Comparison of ENCODE assay signal across 15 cellular contexts in genomic region chrX:47723689-47724088, GRCh38.
DNase-seq lines count a peak whose midpoint lies in the region; ATAC-seq and TF ChIP-seq lines count a peak whose summit lies in the region.
"Had no signal": no experiment of that assay in that cellular context is flagged by ENCODE, and none has a peak within 500 bp of the region (broad histone marks: within the 10 kb centered on the region; RNA-seq: fewer than 3 reads in every experiment).

No MANE protein-coding gene starts in this region.

- no peak for TF ChIP-seq POLR2A in spleen (IDR thresholded peaks at IDR 0.05)

- no peak overlapping the region for H3K4me2 ChIP-seq in GM23338

- peaks cover 1% of the 10 kb centered on the region for H3K27me3 Mint-ChIP-seq in GM23338 (ENCODE audit: insufficient read depth, low read depth, poor library complexity)
- H3K27me3 Mint-ChIP-seq in activated CD8-positive, alpha-beta T cell treated with anti-CD3 and anti-CD28 coated beads for 36 hours: no peaks in the 10 kb centered on the region
- H3K27me3 Mint-ChIP-seq: type B pancreatic cell had no signal

- H3K4me3 ChIP-seq in GM23338: no peak overlapping the region
- H3K4me3 ChIP-seq in spleen: no peak overlapping the region
- H3K4me3 ChIP-seq: psoas muscle had no signal

- H3K4me1 ChIP-seq in GM23338 (ENCODE audit: insufficient read depth) (no peaks in the 10 kb centered on the region), spleen (no peaks in the 10 kb centered on the region)
- H3K4me1 ChIP-seq: psoas muscle had no signal

- no peaks in the 10 kb centered on the region for H3K9me2 ChIP-seq in GM23338 (ENCODE audit: insufficient read depth)

- no peaks in the 10 kb centered on the region for H3K27me3 ChIP-seq in GM23338 (ENCODE audit: insufficient read depth)
- peaks cover 0 to 5% (median 0%) of the 10 kb centered on the region in 7 donors for H3K27me3 ChIP-seq in spleen (replicated peaks in 1 of 7)

- no peaks in the 10 kb centered on the region for H4K20me1 ChIP-seq in GM23338 (replicated peaks; ENCODE audit: insufficient read depth)

- H3K27ac ChIP-seq in GM23338 (ENCODE audit: low read depth): no peak overlapping the region
- H3K27ac ChIP-seq in spleen: no peak overlapping the region
- H3K27ac ChIP-seq: psoas muscle had no signal

- no peak overlapping the region for H2AFZ ChIP-seq in GM23338

- H3K36me3 ChIP-seq in GM23338 (ENCODE audit: insufficient read depth) (no peaks in the 10 kb centered on the region), spleen (no peaks in the 10 kb centered on the region)

- H3K79me2 ChIP-seq in GM23338 (replicated peaks; ENCODE audit: insufficient read depth): no peaks in the 10 kb centered on the region

- no peak overlapping the region for H3K4me3 Mint-ChIP-seq in GM23338
- no peak overlapping the region for H3K4me3 Mint-ChIP-seq in activated CD8-positive, alpha-beta T cell treated with anti-CD3 and anti-CD28 coated beads for 36 hours
- H3K4me3 Mint-ChIP-seq: type B pancreatic cell had no signal

- no peaks in the 10 kb centered on the region for H3K36me3 Mint-ChIP-seq in GM23338 (ENCODE audit: low read depth)
- no peaks in the 10 kb centered on the region for H3K36me3 Mint-ChIP-seq in activated CD8-positive, alpha-beta T cell treated with anti-CD3 and anti-CD28 coated beads for 36 hours (ENCODE audit: low read depth)
- H3K36me3 Mint-ChIP-seq: type B pancreatic cell had no signal

- H3K4me1 Mint-ChIP-seq in GM23338: no peaks in the 10 kb centered on the region
- no peaks in the 10 kb centered on the region for H3K4me1 Mint-ChIP-seq in activated CD8-positive, alpha-beta T cell treated with anti-CD3 and anti-CD28 coated beads for 36 hours (ENCODE audit: low read depth)

- TF ChIP-seq CTCF in GM23338 (conservative IDR thresholded peaks at IDR 0.05; ENCODE audit: low read depth in 2 of 2): peak; percentile 42 to 73
- TF ChIP-seq CTCF in activated CD8-positive, alpha-beta T cell treated with anti-CD3 and anti-CD28 coated beads for 36 hours (IDR thresholded peaks at IDR 0.05): no peak
- no peak for TF ChIP-seq CTCF in spleen (IDR thresholded peaks at IDR 0.05 in 8 of 11, conservative IDR thresholded peaks at IDR 0.05 in 3 of 11)

- 75 to 94% (median 87%) methylated on average over 6 to 9 of the region's 9 CpGs for WGBS in spleen, 5 donors

- POLR2A ChIA-PET in activated CD8-positive, alpha-beta T cell treated with anti-CD3 and anti-CD28 coated beads for 36 hours (lab: Charles Lee): no interaction called here

- no peaks in the 10 kb centered on the region; the same call in 1 of the 3 replicates for H3K9me3 Mint-ChIP-seq in GM23338
- no peaks in the 10 kb centered on the region for H3K9me3 Mint-ChIP-seq in activated CD8-positive, alpha-beta T cell treated with anti-CD3 and anti-CD28 coated beads for 36 hours
- H3K9me3 Mint-ChIP-seq: type B pancreatic cell had no signal

- H3K9me3 ChIP-seq in spleen: peaks cover 0 to 13% (median 0%) of the 10 kb centered on the region in 8 donors

- no peak overlapping the region for H3K27ac Mint-ChIP-seq in GM23338
- no peak overlapping the region for H3K27ac Mint-ChIP-seq in activated CD8-positive, alpha-beta T cell treated with anti-CD3 and anti-CD28 coated beads for 36 hours
- H3K27ac Mint-ChIP-seq: type B pancreatic cell had no signal

- DNase-seq in NCI-H748 (lab: John Stamatoyannopoulos, UW; ENCODE audit: unreplicated experiment) (peak; percentile 1), NCI-H748 treated with DMSO at 0.1 percent for 48 hours (lab: John Stamatoyannopoulos, UW) (no peak), GM23338 (ENCODE audit: low spot score) (peak; percentile 37), spleen (peak; percentile 48), middle frontal gyrus (ENCODE audit: extremely low spot score, low spot score) (no peak)
- peak; percentile 43 for DNase-seq in activated CD8-positive, alpha-beta T cell treated with anti-CD3 and anti-CD28 coated beads for 36 hours
- DNase-seq: activated gamma-delta T cell; central memory CD4-positive, alpha-beta T cell; mesenchymal stem cell; NCI-H187; psoas muscle had no signal

- CTCF ChIA-PET in activated CD8-positive, alpha-beta T cell treated with anti-CD3 and anti-CD28 coated beads for 36 hours (lab: Charles Lee): no interaction called here

- H3F3A ChIP-seq in GM23338 (replicated peaks; ENCODE audit: low read depth): no peaks in the 10 kb centered on the region

- intact Hi-C loops in activated CD8-positive, alpha-beta T cell treated with anti-CD3 and anti-CD28 coated beads for 36 hours (cut with micrococcal nuclease): no loop called here
- intact Hi-C loops in spleen (cut with DNase I; ENCODE audit: low total_unique reads): no loop called here

- ATAC-seq in GM23338 (peak; percentile 58; the same call in 2 of the 3 replicates), HG03571 (IDR thresholded peaks at IDR 0.05; ENCODE audit: unreplicated experiment) (no peak), GM21360 (IDR thresholded peaks at IDR 0.05; ENCODE audit: unreplicated experiment) (no peak)
- no peak for ATAC-seq in activated CD8-positive, alpha-beta T cell treated with anti-CD3 and anti-CD28 coated beads for 36 hours
- ATAC-seq: esophagus mucosa, psoas muscle had no signal

TF ChIP-seq in GM23338, 12 proteins besides CTCF, POLR2A, EP300 and RAD21 (continues in another document):
- no peak for TF ChIP-seq STAT1 (IDR thresholded peaks at IDR 0.05; ENCODE audit: unreplicated experiment)
- TF ChIP-seq NANOG (IDR thresholded peaks at IDR 0.05; ENCODE audit: borderline replicate concordance): no peak
- TF ChIP-seq ZNF331 (CRISPR knock-in tag; IDR thresholded peaks at IDR 0.05; ENCODE audit: low read depth): no peak
- TF ChIP-seq REST (IDR thresholded peaks at IDR 0.05; ENCODE audit: unreplicated experiment): no peak
- TF ChIP-seq JUNB (IDR thresholded peaks at IDR 0.05; ENCODE audit: unreplicated experiment): no peak
- no peak for TF ChIP-seq POLR2AphosphoS5 (IDR thresholded peaks at IDR 0.05; ENCODE audit: low read depth)
- TF ChIP-seq ZNF114 (CRISPR knock-in tag; IDR thresholded peaks at IDR 0.05): no peak
- TF ChIP-seq EZH2phosphoT487 (IDR thresholded peaks at IDR 0.05; ENCODE audit: unreplicated experiment): no peak
- TF ChIP-seq EZH2 (IDR thresholded peaks at IDR 0.05; ENCODE audit: low read depth, unreplicated experiment): no peak

Comparison
In these comparisons a context has a peak if more than half of its experiments do, and no peak if none do; other contexts are left out.
1. DNase-seq: peak in NCI-H748 (single experiment), GM23338 (single experiment), activated CD8-positive, alpha-beta T cell treated with anti-CD3 and anti-CD28 coated beads for 36 hours (single experiment) and spleen (single experiment); none in NCI-H748 treated with DMSO at 0.1 percent for 48 hours (single experiment) and middle frontal gyrus (single experiment).
2. CTCF ChIP-seq: peak in GM23338 (2 of 2); none in activated CD8-positive, alpha-beta T cell treated with anti-CD3 and anti-CD28 coated beads for 36 hours (single experiment) and spleen (0 of 11).